In the genomic region with DNA sequence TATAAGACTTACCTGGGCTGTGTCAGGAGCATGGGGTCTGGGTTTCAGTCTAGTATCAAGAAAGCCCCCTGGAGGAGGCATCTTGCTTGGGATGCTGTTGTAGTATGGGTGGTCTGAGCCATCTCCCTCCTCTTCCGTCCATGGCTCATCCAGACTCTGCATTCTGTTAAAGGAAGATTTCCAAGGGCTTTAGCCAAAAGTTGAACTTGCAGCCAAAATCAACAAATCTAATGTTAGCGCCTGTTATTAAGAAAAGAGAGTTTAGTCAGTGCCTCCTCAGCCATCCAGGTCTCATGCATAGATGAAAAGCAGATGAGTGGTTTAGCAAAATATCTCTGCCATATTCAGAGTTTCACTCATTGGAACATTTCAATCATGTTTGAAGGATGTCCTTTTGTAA, we compare ENCODE assay signal across 22 cellular contexts. TPM values are rescaled to one million over a fixed set of nuclear protein-coding genes. Genes with fewer than 3 reads are reported as not detected.
DNase-seq lines count a peak whose midpoint lies in the region; ATAC-seq and TF ChIP-seq lines count a peak whose summit lies in the region.
"Had no signal": no experiment of that assay in that cellular context is flagged by ENCODE, and none has a peak within 500 bp of the region (broad histone marks: within the 10 kb centered on the region; RNA-seq: fewer than 3 reads in every experiment).

No MANE protein-coding gene starts in this region.

- peak; percentile 27 for ATAC-seq in left lung
- no peak for ATAC-seq in GM19324 (IDR thresholded peaks at IDR 0.05; ENCODE audit: low FRiP score, unreplicated experiment)
- ATAC-seq in lower lobe of right lung = no peak
- ATAC-seq in HG02884 (IDR thresholded peaks at IDR 0.05; ENCODE audit: unreplicated experiment) = no peak
- ATAC-seq: activated CD4-positive, alpha-beta T cell treated with anti-CD3 and anti-CD28 coated beads for 36 hours; T-cell had no signal

- intact Hi-C loops in left lung (cut with DNase I) = no loop called here
- intact Hi-C loops in lower lobe of right lung (cut with DNase I) = no loop called here

- no peaks in the 10 kb centered on the region for H3K4me1 ChIP-seq in left lung
- H3K4me1 ChIP-seq in lower lobe of right lung = no peaks in the 10 kb centered on the region
- H3K4me1 ChIP-seq: BLaER1, colonic mucosa, transverse colon had no signal

- no peaks in the 10 kb centered on the region for H3K36me3 ChIP-seq in left lung
- no peaks in the 10 kb centered on the region for H3K36me3 ChIP-seq in lower lobe of right lung
- H3K36me3 ChIP-seq: BLaER1, colonic mucosa, transverse colon had no signal

- H3K4me3 ChIP-seq in left lung (no peak overlapping the region), lower lobe of right lung (no peak overlapping the region)
- H3K4me3 ChIP-seq: BLaER1, colonic mucosa, transverse colon had no signal

- H3K27me3 ChIP-seq in left lung = no peaks in the 10 kb centered on the region
- H3K27me3 ChIP-seq in lower lobe of right lung (ENCODE audit: low read depth) = no peaks in the 10 kb centered on the region
- H3K27me3 ChIP-seq: BLaER1, colonic mucosa, transverse colon had no signal

- DNase-seq in AG08396 (ENCODE audit: low spot score) (peak; percentile 30), fibroblast of peridontal ligament (ENCODE audit: extremely low read depth) (peak; percentile 87), left lung (no peak), H4 (ENCODE audit: low spot score) (no peak), lower lobe of right lung (no peak)
- DNase-seq: activated CD4-positive, alpha-beta T cell treated with anti-CD3 and anti-CD28 coated beads for 36 hours; colonic mucosa; DND-41; foreskin melanocyte; mammary epithelial cell; NCI-H2081 treated with DMSO at 0.1 percent for 48 hours; occipital lobe; SHP77; stimulated activated CD4-positive, alpha-beta T cell treated with anti-CD3 and anti-CD28 coated beads, Interleukin-12 subunit alpha, Interleukin-12 subunit beta, amount 100 ng/mL, for 4 hours; stimulated activated CD4-positive, alpha-beta T cell treated with anti-CD3 and anti-CD28 coated beads, Interleukin-4, amount 100 ng/mL, for 4 hours; T-cell; transverse colon had no signal

- TF ChIP-seq CTCF in left lung (IDR thresholded peaks at IDR 0.05) (no peak), lower lobe of right lung (IDR thresholded peaks at IDR 0.05) (no peak)

- no peaks in the 10 kb centered on the region for H3K9me3 ChIP-seq in left lung
- H3K9me3 ChIP-seq in lower lobe of right lung = no peaks in the 10 kb centered on the region
- H3K9me3 ChIP-seq: BLaER1, colonic mucosa, transverse colon had no signal

- H3K27ac ChIP-seq in angular gyrus (ENCODE audit: low read depth, low read length) = peak overlapping the region; percentile 30
- H3K27ac ChIP-seq in left lung = no peak overlapping the region
- no peak overlapping the region for H3K27ac ChIP-seq in lower lobe of right lung
- H3K27ac ChIP-seq: BLaER1, colonic mucosa, HL-60, transverse colon had no signal

RNA-seq across cellular contexts. Expression of a gene that starts 55.6 kb away (rescaled TPM):
- total RNA-seq in left lung (10 to 100 TPM in 1 of 2 donors, 1 to 10 TPM in 1; 6.9 to 15.8 TPM), lower lobe of right lung (10.0 TPM)
- total RNA-seq in H4 (2014; rRNA removed; shearing (Covaris generic)) = 34.8 and 44.8 TPM in 2 replicates

Comparison
In these comparisons a context has a peak if more than half of its experiments do, and no peak if none do; other contexts are left out.
1. DNase-seq: peak in AG08396 (single experiment) and fibroblast of peridontal ligament (single experiment); none in left lung (0 of 2), H4 (single experiment) and lower lobe of right lung (single experiment).